Comparison of ENCODE assay signal across 8 cellular contexts in the genomic region with DNA sequence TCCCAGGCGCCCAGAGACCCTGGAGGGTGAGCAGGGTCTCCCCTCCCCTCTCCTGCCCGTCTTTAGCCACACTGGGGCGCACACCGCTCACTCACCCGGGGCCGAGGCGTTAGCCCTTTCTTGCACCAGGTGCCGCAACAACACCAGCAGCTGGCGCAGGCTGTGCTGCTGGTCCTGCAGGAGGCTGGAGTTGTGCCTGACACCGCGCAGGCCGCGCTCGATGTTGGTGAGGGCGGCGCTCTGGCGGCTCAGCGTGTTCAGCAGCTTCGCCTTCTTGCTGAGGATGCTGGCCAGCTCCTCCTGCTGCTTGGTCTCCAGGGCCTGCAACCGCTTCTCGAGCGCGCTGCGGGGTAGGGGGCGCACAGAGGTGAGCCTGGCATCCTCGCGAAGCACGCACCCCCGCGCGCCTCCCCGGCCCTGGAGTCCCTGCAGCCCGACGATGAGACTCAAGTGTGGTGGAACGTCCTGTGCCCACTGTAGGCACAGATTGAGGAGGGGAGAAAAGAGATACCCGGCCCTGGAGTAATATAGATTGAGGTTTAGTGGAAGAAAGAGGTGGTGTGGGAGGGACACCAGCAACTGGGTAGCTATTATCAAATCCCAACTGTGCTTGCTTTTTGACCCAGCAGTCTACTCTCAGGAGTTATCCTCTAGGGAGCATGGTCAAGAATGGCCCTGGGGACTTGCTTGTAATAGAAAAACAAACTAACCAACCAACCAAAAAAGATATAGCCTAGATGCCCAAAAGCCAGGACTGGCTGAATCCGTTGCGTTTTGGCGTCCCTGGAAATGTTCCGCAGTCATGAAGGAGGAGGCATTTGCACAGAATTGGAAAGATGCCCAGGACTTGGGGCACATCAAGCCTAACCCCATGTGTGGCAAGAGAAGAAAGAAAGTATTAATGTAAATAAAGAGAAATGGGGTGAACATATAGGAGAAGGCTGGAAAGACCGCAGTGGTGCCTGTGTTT. TPM values are rescaled to one million over a fixed set of nuclear protein-coding genes. Genes with fewer than 3 reads are reported as not detected.
A peak's percentile ranks its signal among the peaks of the same experiment; 100 is the strongest.
DNase-seq lines count a peak whose midpoint lies in the region; ATAC-seq and TF ChIP-seq lines count a peak whose summit lies in the region.

No MANE protein-coding gene starts in this region.

- TF ChIP-seq POLR2A in ovary (IDR thresholded peaks at IDR 0.05) (no peak), transverse colon (IDR thresholded peaks at IDR 0.05) (no peak)

- WGBS in ovary, 3 donors, result 12 to 15% (median 12%) methylated on average over 41 of the region's 41 CpGs
- WGBS in transverse colon (ENCODE audit: low coverage in 1 of 2), 2 donors, result 20 to 70% methylated on average over 6 to 27 of the region's 41 CpGs

- H3K36me3 ChIP-seq in ovary, result no peaks in the 10 kb centered on the region
- no peaks in the 10 kb centered on the region for H3K36me3 ChIP-seq in transverse colon

- peak; percentile 56 for ATAC-seq in foreskin keratinocyte
- no peak for ATAC-seq in HG03469 (IDR thresholded peaks at IDR 0.05; ENCODE audit: unreplicated experiment)

- TF ChIP-seq EP300 in ovary (IDR thresholded peaks at IDR 0.05) (no peak), transverse colon (IDR thresholded peaks at IDR 0.05; ENCODE audit: low read depth) (no peak)

- H3K9me3 ChIP-seq in ovary, result no peaks in the 10 kb centered on the region
- H3K9me3 ChIP-seq in transverse colon, result no peaks in the 10 kb centered on the region

- H3K27ac ChIP-seq in foreskin keratinocyte (no peak overlapping the region), ovary (no peak overlapping the region), transverse colon (no peak overlapping the region)

- DNase-seq in EL (peak; percentile 19), NCI-H524 (lab: John Stamatoyannopoulos, UW) (peak; percentile 79 to 89), foreskin keratinocyte (peak in 1 of 2 donors; percentile 40), ovary (peak; percentile 60 to 90 (median 79)), GF-D8 (lab: John Stamatoyannopoulos, UW) (no peak), transverse colon (no peak)
- DNase-seq in stimulated activated CD4-positive, alpha-beta T cell treated with anti-CD3 and anti-CD28 coated beads, Interleukin-1b, Interleukin-23, amount 100 ng/mL, for 48 hours, result no peak

- in situ Hi-C loops in transverse colon (cut with MboI; ENCODE audit: low pct_ligation_motif_present in 1 of 4, low pct_unique_long_range_greater_than_20kb in 1 of 4, low sequenced_read_pairs in 3 of 4), result no loop called here

- intact Hi-C loops in ovary (cut with DNase I) (loop anchor here in 2 of 4 donors (5.0 to 10.0 kb wide), 3 partner anchors 72 to 330 kb away; no protein-coding TSS in a partner anchor), transverse colon (cut with DNase I; ENCODE audit: low total_unique reads) (no loop called here)

- TF ChIP-seq CTCF in foreskin keratinocyte (conservative IDR thresholded peaks at IDR 0.05) (peak; percentile 37), ovary (IDR thresholded peaks at IDR 0.05) (peak in 2 of 3 donors; percentile 49 to 69), transverse colon (IDR thresholded peaks at IDR 0.05) (no peak)

- no peak overlapping the region for H3K4me3 ChIP-seq in ovary
- no peak overlapping the region for H3K4me3 ChIP-seq in transverse colon

- H3K4me1 ChIP-seq in foreskin keratinocyte (peaks cover 8% of the 10 kb centered on the region), ovary (ENCODE audit: insufficient read depth) (peaks cover 7% of the 10 kb centered on the region), transverse colon (no peaks in the 10 kb centered on the region)

- peaks cover 14% of the 10 kb centered on the region for H3K27me3 ChIP-seq in foreskin keratinocyte
- no peaks in the 10 kb centered on the region for H3K27me3 ChIP-seq in ovary
- peaks cover 28% of the 10 kb centered on the region for H3K27me3 ChIP-seq in transverse colon

RNA-seq across cellular contexts. Expression of a gene that starts 30.9 kb away (rescaled TPM):
- not detected in 2 replicates for total RNA-seq in foreskin keratinocyte
- polyA plus RNA-seq in foreskin keratinocyte, result not detected in 2 replicates
- total RNA-seq in ovary, result 10 to 100 TPM in 1 of 7 donors, 1 to 10 TPM in 4, under 1 TPM in 2; 0.58 to 10.7 (median 1.9) TPM
- 1 to 10 TPM; 3.0 to 3.7 TPM for polyA plus RNA-seq in ovary
- under 1 TPM in 1 of 4 donors, not detected in 3; 0.14 TPM for total RNA-seq in transverse colon

RNA-seq across cellular contexts. Expression of a gene that starts 51.8 kb away (rescaled TPM):
- total RNA-seq in foreskin keratinocyte (18.4 and 18.8 TPM in 2 replicates), ovary (1 to 10 TPM; 2.3 to 6.6 (median 3.9) TPM), transverse colon (10 to 100 TPM in 1 of 4 donors, 1 to 10 TPM in 3; 4.0 to 14.6 (median 6.9) TPM)
- polyA plus RNA-seq in foreskin keratinocyte (27.6 and 29.6 TPM in 2 replicates), ovary (1 to 10 TPM; 2.1 to 2.5 TPM)

Comparison
In these comparisons a context has a peak if more than half of its experiments do, and no peak if none do; other contexts are left out.
1. DNase-seq: peak in EL (single experiment), NCI-H524 (2 of 2) and ovary (5 of 5); none in GF-D8 (single experiment), stimulated activated CD4-positive, alpha-beta T cell treated with anti-CD3 and anti-CD28 coated beads, Interleukin-1b, Interleukin-23, amount 100 ng/mL, for 48 hours (single experiment) and transverse colon (single experiment).
2. CTCF ChIP-seq: peak in foreskin keratinocyte (single experiment) and ovary (2 of 3); none in transverse colon (0 of 5).